1 cellular context compared by ENCODE assay signal in the genomic region with DNA sequence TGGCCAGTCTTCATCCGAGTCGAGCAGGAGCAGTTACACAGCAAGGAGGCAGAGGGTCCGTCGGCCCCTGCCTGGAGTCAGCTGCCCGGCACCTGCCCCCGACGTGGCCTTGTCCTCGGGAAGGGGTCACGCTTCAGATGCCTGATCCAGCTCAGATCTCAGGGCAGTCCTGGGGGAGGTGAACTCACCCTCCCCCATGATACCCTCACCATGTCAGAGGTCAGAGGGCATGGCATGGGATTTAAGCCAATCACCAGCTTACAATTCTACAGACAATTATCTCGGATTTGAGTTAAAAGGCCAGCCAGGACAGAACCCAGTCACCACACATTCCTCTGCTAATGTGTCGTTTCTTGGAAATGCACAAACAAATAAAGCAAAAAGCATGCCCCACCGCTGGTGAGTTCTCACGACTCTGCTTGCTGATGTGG.
TF ChIP-seq lines count a peak whose summit lies in the region.

No MANE protein-coding gene starts in this region.

TF ChIP-seq in HepG2, 621 proteins besides CTCF, POLR2A, EP300 and RAD21 (continued from another document):
- no peak for TF ChIP-seq HMGXB3 (CRISPR knock-in tag; IDR thresholded peaks at IDR 0.05; ENCODE audit: borderline replicate concordance)
- no peak for TF ChIP-seq TRAFD1 (CRISPR knock-in tag; IDR thresholded peaks at IDR 0.05; ENCODE audit: borderline replicate concordance)
- TF ChIP-seq ARHGAP35 (CRISPR knock-in tag; IDR thresholded peaks at IDR 0.05; ENCODE audit: borderline replicate concordance): no peak
TF ChIP-seq in HepG2: peak in this region for 0.
